Comparison of ENCODE assay signal across 1 cellular context in genomic region chr2:156147594-156148330, GRCh38.
TF ChIP-seq lines count a peak whose summit lies in the region.

No MANE protein-coding gene starts in this region.

TF ChIP-seq in HEK293T, 16 proteins besides CTCF, POLR2A, EP300 and RAD21 (continued from another document):
- TF ChIP-seq ARNT (IDR thresholded peaks at IDR 0.05) (no peak), FOXK2 (IDR thresholded peaks at IDR 0.05) (no peak), SUZ12 (IDR thresholded peaks at IDR 0.05) (no peak), BHLHE40 (IDR thresholded peaks at IDR 0.05; ENCODE audit: borderline replicate concordance) (no peak), FOXM1 (IDR thresholded peaks at IDR 0.05; ENCODE audit: borderline replicate concordance) (no peak), L3MBTL2 (conservative IDR thresholded peaks at IDR 0.05) (no peak), ZNF384 (IDR thresholded peaks at IDR 0.05) (no peak), LEF1 (IDR thresholded peaks at IDR 0.05; ENCODE audit: borderline replicate concordance) (no peak), ELF4 (IDR thresholded peaks at IDR 0.05) (no peak), PKNOX1 (IDR thresholded peaks at IDR 0.05) (no peak), NFRKB (IDR thresholded peaks at IDR 0.05) (no peak), CTBP1 (IDR thresholded peaks at IDR 0.05; ENCODE audit: borderline replicate concordance) (no peak), FOXA1 (IDR thresholded peaks at IDR 0.05) (no peak), SP1 (IDR thresholded peaks at IDR 0.05) (no peak)
